11 cellular contexts compared by ENCODE assay signal in genomic region chr9:71638627-71639026, GRCh38.
DNase-seq lines count a peak whose midpoint lies in the region; ATAC-seq and TF ChIP-seq lines count a peak whose summit lies in the region.
"Had no signal": no experiment of that assay in that cellular context is flagged by ENCODE, and none has a peak within 500 bp of the region (broad histone marks: within the 10 kb centered on the region; RNA-seq: fewer than 3 reads in every experiment).

No MANE protein-coding gene starts in this region.

- TF ChIP-seq CTCF in spleen (IDR thresholded peaks at IDR 0.05 in 8 of 11, conservative IDR thresholded peaks at IDR 0.05 in 3 of 11), result no peak

- no peaks in the 10 kb centered on the region for H3K9me3 ChIP-seq in spleen

- peaks cover 5 to 40% (median 19%) of the 10 kb centered on the region in 6 donors for H3K4me1 ChIP-seq in spleen

- no peak overlapping the region for H3K4me3 Mint-ChIP-seq in activated T-helper 2 cell treated with anti-CD3 and anti-CD28 coated beads, Interferon-gamma antibody, Interleukin-2, Interleukin-4, amounts not matched to agents 10 μg/mL and 5 μg/mL and 100 μg/mL, durations not matched to agents 14 hours and 24 hours and 36 hours (ENCODE audit: low read depth)

- peaks cover 18% of the 10 kb centered on the region for H3K4me1 Mint-ChIP-seq in activated T-helper 2 cell treated with anti-CD3 and anti-CD28 coated beads, Interferon-gamma antibody, Interleukin-2, Interleukin-4, amounts not matched to agents 10 μg/mL and 5 μg/mL and 100 μg/mL, durations not matched to agents 14 hours and 24 hours and 36 hours (ENCODE audit: low read depth)

- H3K27ac Mint-ChIP-seq in activated T-helper 2 cell treated with anti-CD3 and anti-CD28 coated beads, Interferon-gamma antibody, Interleukin-2, Interleukin-4, amounts not matched to agents 10 μg/mL and 5 μg/mL and 100 μg/mL, durations not matched to agents 14 hours and 24 hours and 36 hours, result peak overlapping the region; percentile 67

- peak; percentile 28 for DNase-seq in NCI-H460 (ENCODE audit: extremely low read depth, low read depth)
- no peak for DNase-seq in activated T-helper 2 cell treated with anti-CD3 and anti-CD28 coated beads, Interferon-gamma antibody, Interleukin-2, Interleukin-4, amounts not matched to agents 10 μg/mL and 5 μg/mL and 100 μg/mL, durations not matched to agents 14 hours and 24 hours and 36 hours (ENCODE audit: low spot score)
- DNase-seq in left colon, result peak in 1 of 2 donors; percentile 31
- DNase-seq in spleen, result no peak
- no peak for DNase-seq in DMS53 treated with DMSO at 0.1 percent for 48 hours (lab: John Stamatoyannopoulos, UW; ENCODE audit: unreplicated experiment)
- no peak for DNase-seq in SIG-M5 (lab: John Stamatoyannopoulos, UW)
- no peak for DNase-seq in epidermal melanocyte (ENCODE audit: insufficient read length, low spot score)
- DNase-seq: amniotic stem cell; naive thymus-derived CD8-positive, alpha-beta T cell; NCI-H524 had no signal

- H3K27ac ChIP-seq in spleen, result peak overlapping the region; percentile 21 to 84 (median 75)

- ATAC-seq in left colon, result peak; percentile 21
- ATAC-seq in GM21515 (IDR thresholded peaks at IDR 0.05; ENCODE audit: unreplicated experiment), result no peak
- ATAC-seq: naive thymus-derived CD8-positive, alpha-beta T cell had no signal

- no peaks in the 10 kb centered on the region for H3K36me3 Mint-ChIP-seq in activated T-helper 2 cell treated with anti-CD3 and anti-CD28 coated beads, Interferon-gamma antibody, Interleukin-2, Interleukin-4, amounts not matched to agents 10 μg/mL and 5 μg/mL and 100 μg/mL, durations not matched to agents 14 hours and 24 hours and 36 hours (ENCODE audit: low read depth)
- H3K36me3 Mint-ChIP-seq: naive thymus-derived CD8-positive, alpha-beta T cell had no signal

- H3K36me3 ChIP-seq in spleen, result no peaks in the 10 kb centered on the region

- H3K9me3 Mint-ChIP-seq in activated T-helper 2 cell treated with anti-CD3 and anti-CD28 coated beads, Interferon-gamma antibody, Interleukin-2, Interleukin-4, amounts not matched to agents 10 μg/mL and 5 μg/mL and 100 μg/mL, durations not matched to agents 14 hours and 24 hours and 36 hours, result no peaks in the 10 kb centered on the region
- H3K9me3 Mint-ChIP-seq: naive thymus-derived CD8-positive, alpha-beta T cell had no signal

- H3K4me3 ChIP-seq in spleen, result peak overlapping the region in 1 of 8 donors; percentile 15

- 6 to 21% (median 12%) methylated on average over 7 of the region's 7 CpGs for WGBS in spleen, 5 donors

- TF ChIP-seq POLR2A in spleen (IDR thresholded peaks at IDR 0.05), result no peak

- peaks cover 1% of the 10 kb centered on the region for H3K27me3 Mint-ChIP-seq in activated T-helper 2 cell treated with anti-CD3 and anti-CD28 coated beads, Interferon-gamma antibody, Interleukin-2, Interleukin-4, amounts not matched to agents 10 μg/mL and 5 μg/mL and 100 μg/mL, durations not matched to agents 14 hours and 24 hours and 36 hours (ENCODE audit: low read depth)
- H3K27me3 Mint-ChIP-seq: naive thymus-derived CD8-positive, alpha-beta T cell had no signal

- intact Hi-C loops in activated T-helper 2 cell treated with anti-CD3 and anti-CD28 coated beads, Interferon-gamma antibody, Interleukin-2, Interleukin-4, amounts not matched to agents 10 μg/mL and 5 μg/mL and 100 μg/mL, durations not matched to agents 14 hours and 24 hours and 36 hours (cut with micrococcal nuclease), result no loop called here
- intact Hi-C loops in left colon (cut with DNase I, micrococcal nuclease) (no loop called here), spleen (cut with DNase I; ENCODE audit: low total_unique reads) (no loop called here)

- H3K27me3 ChIP-seq in spleen (replicated peaks in 1 of 7), result no peaks in the 10 kb centered on the region
